ENCODE assay signal across 8 cellular contexts in the genomic region with DNA sequence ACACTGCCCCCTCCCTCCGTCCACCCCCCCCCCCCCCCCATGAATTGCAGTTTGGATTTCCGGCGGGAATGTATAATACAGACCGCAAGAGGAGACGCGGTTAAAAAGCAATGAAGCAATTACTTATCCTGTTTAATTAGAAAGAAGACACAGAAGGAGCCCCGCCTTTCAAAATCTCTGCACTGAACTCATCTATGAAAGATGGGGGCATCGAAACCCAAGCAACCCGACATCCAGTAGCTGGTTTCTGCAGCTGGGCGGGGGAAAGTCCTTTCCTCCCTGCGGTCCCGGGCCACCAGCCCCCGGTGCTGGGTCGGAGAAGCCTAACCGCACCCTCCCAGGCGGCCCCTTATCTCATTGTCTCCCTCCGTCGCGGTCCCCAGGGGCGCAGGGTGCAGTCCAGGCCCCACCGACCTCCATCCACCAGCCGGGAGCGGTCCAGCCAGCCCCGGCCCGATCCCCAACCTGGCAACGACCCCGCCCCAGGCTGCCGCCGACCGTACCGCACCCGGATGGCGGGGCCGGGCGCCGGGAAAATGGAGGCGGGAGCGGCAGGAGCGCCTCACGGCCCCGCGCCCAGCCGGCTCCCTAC. TPM values are rescaled to one million over a fixed set of nuclear protein-coding genes. Genes with fewer than 3 reads are reported as not detected.
DNase-seq lines count a peak whose midpoint lies in the region; ATAC-seq and TF ChIP-seq lines count a peak whose summit lies in the region.

No MANE protein-coding gene starts in this region.

- peak overlapping the region; percentile 76 to 95 for H3K4me3 ChIP-seq in ascending aorta
- peak overlapping the region; percentile 81 for H3K4me3 ChIP-seq in iPS-18a (ENCODE audit: low read length)

- H3K4me1 ChIP-seq in ascending aorta: peaks cover 0 to 15% of the 10 kb centered on the region in 2 donors
- peaks cover 15% of the 10 kb centered on the region for H3K4me1 ChIP-seq in iPS-18a (ENCODE audit: control insufficient read depth, low read depth, low read length)

- intact Hi-C loops in ascending aorta (cut with DNase I): loop anchor here (1.0 to 5.0 kb wide), 5 partner anchors 37 to 280 kb away; no protein-coding TSS in a partner anchor

- H3K27me3 ChIP-seq in ascending aorta (no peaks in the 10 kb centered on the region), iPS-18a (ENCODE audit: control insufficient read depth, insufficient read depth, low read length) (peaks cover 17% of the 10 kb centered on the region)

- H3K9me3 ChIP-seq in ascending aorta: no peaks in the 10 kb centered on the region
- no peaks in the 10 kb centered on the region for H3K9me3 ChIP-seq in iPS-18a (ENCODE audit: control insufficient read depth, low read depth, low read length)

- no peak for TF ChIP-seq POLR2A in GM18505 (IDR thresholded peaks at IDR 0.05; ENCODE audit: borderline replicate concordance, extremely low read depth, insufficient read depth, insufficient read length)

- H3K36me3 ChIP-seq in ascending aorta: no peaks in the 10 kb centered on the region
- no peaks in the 10 kb centered on the region for H3K36me3 ChIP-seq in iPS-18a (ENCODE audit: control insufficient read depth, low read depth, low read length)

- no peak for TF ChIP-seq CTCF in ascending aorta (IDR thresholded peaks at IDR 0.05)

- peak; percentile 49 for DNase-seq in RPMI8226
- DNase-seq in ascending aorta (ENCODE audit: low spot score in 2 of 2): peak in 1 of 2 donors; percentile 67
- DNase-seq in stimulated activated CD4-positive, alpha-beta T cell treated with anti-CD3 and anti-CD28 coated beads, Interleukin-12 subunit alpha, Interleukin-12 subunit beta, amount 100 ng/mL, for 24 hours (ENCODE audit: low read depth in 2 of 2): peak; percentile 5 to 16
- DNase-seq in iPS-NIHi7 (ENCODE audit: extremely low spot score): no peak
- no peak for DNase-seq in globus pallidus (ENCODE audit: low spot score)

- H3K9ac ChIP-seq in iPS-18a (ENCODE audit: low read length): peak overlapping the region; percentile 62

- ATAC-seq in GM18505 (IDR thresholded peaks at IDR 0.05; ENCODE audit: unreplicated experiment) (peak; percentile 41), HG02884 (IDR thresholded peaks at IDR 0.05; ENCODE audit: unreplicated experiment) (peak; percentile 37)

- peak overlapping the region; percentile 96 to 98 for H3K27ac ChIP-seq in ascending aorta
- H3K27ac ChIP-seq in iPS-18a (ENCODE audit: low read length): no peak overlapping the region

RNA-seq across cellular contexts. Expression of a gene that starts 0.5 kb away (rescaled TPM):
- total RNA-seq in ascending aorta: 49.8 TPM

Comparison
In these comparisons a context has a peak if more than half of its experiments do, and no peak if none do; other contexts are left out.
1. DNase-seq: peak in RPMI8226 (single experiment) and stimulated activated CD4-positive, alpha-beta T cell treated with anti-CD3 and anti-CD28 coated beads, Interleukin-12 subunit alpha, Interleukin-12 subunit beta, amount 100 ng/mL, for 24 hours (2 of 2); none in iPS-NIHi7 (single experiment) and globus pallidus (single experiment).